7 cellular contexts compared by ENCODE assay signal in genomic region chr3:71397046-71397445, GRCh38.
DNase-seq lines count a peak whose midpoint lies in the region; ATAC-seq and TF ChIP-seq lines count a peak whose summit lies in the region.

No MANE protein-coding gene starts in this region.

- peaks cover 11% of the 10 kb centered on the region; the same call in 1 of the 2 replicates for H4K20me1 ChIP-seq in DND-41 (ENCODE audit: insufficient read depth, low read length)

- intact Hi-C loops in posterior cingulate gyrus (cut with DNase I), result no loop called here

- H3K4me1 ChIP-seq in DND-41 (ENCODE audit: insufficient read depth, low read length), result peaks cover 3% of the 10 kb centered on the region; the same call in 1 of the 2 replicates

- H3K79me2 ChIP-seq in DND-41 (ENCODE audit: insufficient read depth, low read length), result peaks cover 30% of the 10 kb centered on the region

- H3K9me3 ChIP-seq in DND-41 (ENCODE audit: insufficient read depth, low read length, severe bottlenecking), result no peaks in the 10 kb centered on the region

- H3K36me3 ChIP-seq in DND-41 (ENCODE audit: insufficient read depth, low read length), result no peaks in the 10 kb centered on the region

- no peak overlapping the region for H3K9ac ChIP-seq in DND-41 (ENCODE audit: low read depth, low read length)

- no peak overlapping the region for H2AFZ ChIP-seq in DND-41 (ENCODE audit: low read depth, low read length)

- peak; percentile 54; the same call in 2 of the 3 replicates for ATAC-seq in DND-41 (ENCODE audit: insufficient read depth, low read depth)

- no peak overlapping the region for H3K27ac ChIP-seq in DND-41 (ENCODE audit: low read length)

- no peak for DNase-seq in DND-41
- DNase-seq in amniotic stem cell (lab: John Stamatoyannopoulos, UW), result peak; percentile 5
- DNase-seq in left kidney (ENCODE audit: low read depth, low spot score), result peak; percentile 69
- no peak for DNase-seq in NCI-H1930 (lab: John Stamatoyannopoulos, UW)
- no peak for DNase-seq in central memory CD4-positive, alpha-beta T cell
- DNase-seq in posterior cingulate gyrus, result no peak

- no peak overlapping the region for H3K4me3 ChIP-seq in DND-41 (ENCODE audit: low read depth in 1 of 2, low read length in 2 of 2)

- TF ChIP-seq EP300 in Ishikawa (IDR thresholded peaks at IDR 0.05; ENCODE audit: borderline replicate concordance), result no peak

- no peak overlapping the region for H3K4me2 ChIP-seq in DND-41 (ENCODE audit: insufficient read depth, low read length)

- no peaks in the 10 kb centered on the region for H3K27me3 ChIP-seq in DND-41 (ENCODE audit: insufficient read depth, low read length, poor library complexity)

- peak; percentile 60 for TF ChIP-seq CTCF in DND-41 (IDR thresholded peaks at IDR 0.05; ENCODE audit: borderline replicate concordance, extremely low read depth, low read length, poor library complexity, severe bottlenecking)

- TF ChIP-seq RAD21 in Ishikawa (IDR thresholded peaks at IDR 0.05; ENCODE audit: low read depth), result peak; percentile 41

TF ChIP-seq in Ishikawa, 13 proteins besides CTCF, POLR2A, EP300 and RAD21:
- TF ChIP-seq CREB1 (IDR thresholded peaks at IDR 0.05; ENCODE audit: low read depth), result no peak
- TF ChIP-seq EGR1 (IDR thresholded peaks at IDR 0.05), result no peak
- TF ChIP-seq USF1 (IDR thresholded peaks at IDR 0.05), result no peak
- no peak for TF ChIP-seq ZBTB7A (IDR thresholded peaks at IDR 0.05; ENCODE audit: low read depth)
- no peak for TF ChIP-seq TAF1 (IDR thresholded peaks at IDR 0.05; ENCODE audit: low read depth)
- no peak for TF ChIP-seq TEAD4 (IDR thresholded peaks at IDR 0.05)
- TF ChIP-seq REST (IDR thresholded peaks at IDR 0.05; ENCODE audit: low read depth), result no peak
- TF ChIP-seq, protein P1, sequence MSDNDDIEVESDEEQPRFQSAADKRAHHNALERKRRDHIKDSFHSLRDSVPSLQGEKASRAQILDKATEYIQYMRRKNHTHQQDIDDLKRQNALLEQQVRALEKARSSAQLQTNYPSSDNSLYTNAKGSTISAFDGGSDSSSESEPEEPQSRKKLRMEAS (IDR thresholded peaks at IDR 0.05), result no peak
- TF ChIP-seq YY1 (IDR thresholded peaks at IDR 0.05; ENCODE audit: low read depth), result no peak
TF ChIP-seq in Ishikawa: peak in this region for 0.

Comparison
In these comparisons a context has a peak if more than half of its experiments do, and no peak if none do; other contexts are left out.
1. DNase-seq: peak in amniotic stem cell (single experiment) and left kidney (single experiment); none in DND-41 (single experiment), NCI-H1930 (0 of 2), central memory CD4-positive, alpha-beta T cell (single experiment) and posterior cingulate gyrus (0 of 10).